In genomic region chr20:58662142-58662473, GRCh38 we compare ENCODE assay signal across 1 cellular context.
TF ChIP-seq lines count a peak whose summit lies in the region.

No MANE protein-coding gene starts in this region.

TF ChIP-seq in endothelial cell of umbilical vein, 7 proteins besides CTCF, POLR2A, EP300 and RAD21:
- TF ChIP-seq JUN (IDR thresholded peaks at IDR 0.05; ENCODE audit: borderline replicate concordance, insufficient read depth, insufficient read length, low read depth) (no peak), GATA2 (IDR thresholded peaks at IDR 0.05; ENCODE audit: insufficient read depth, insufficient read length, low read depth, low read length) (no peak), FOS (IDR thresholded peaks at IDR 0.05; ENCODE audit: borderline replicate concordance, insufficient read depth, low read length) (no peak), EZH2 (IDR thresholded peaks at IDR 0.05; ENCODE audit: borderline replicate concordance, low read depth, low read length, severe bottlenecking) (no peak), MYC (IDR thresholded peaks at IDR 0.05; ENCODE audit: low read depth, low read length) (no peak), POLR2AphosphoS5 (IDR thresholded peaks at IDR 0.05; ENCODE audit: insufficient read depth, low read depth, low read length) (no peak), MAX (IDR thresholded peaks at IDR 0.05; ENCODE audit: insufficient read depth, insufficient read length) (no peak)
